In the genomic region with DNA sequence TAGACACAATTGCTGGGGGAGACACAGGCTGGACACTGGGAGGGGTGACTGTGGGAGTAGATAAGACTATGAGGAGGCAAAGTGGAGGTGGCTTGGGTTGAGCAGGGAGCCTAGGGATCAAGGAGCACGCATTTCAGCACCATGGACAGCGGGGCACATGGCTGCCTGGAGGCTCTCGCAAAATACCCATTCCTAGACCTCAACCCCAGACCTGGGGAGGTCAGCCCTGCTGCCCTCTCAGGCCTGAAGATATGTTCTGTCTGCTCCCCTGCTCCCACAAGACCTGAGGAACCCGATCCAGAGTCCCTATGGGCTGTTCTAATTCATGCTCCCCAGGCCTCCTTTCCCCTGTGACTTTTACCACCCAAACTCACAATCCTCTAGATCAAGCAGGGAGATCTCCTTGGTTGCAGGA, we compare ENCODE assay signal across 9 cellular contexts. TPM values are rescaled to one million over a fixed set of nuclear protein-coding genes. Genes with fewer than 3 reads are reported as not detected.
DNase-seq lines count a peak whose midpoint lies in the region; ATAC-seq and TF ChIP-seq lines count a peak whose summit lies in the region.
"Had no signal": no experiment of that assay in that cellular context is flagged by ENCODE, and none has a peak within 500 bp of the region (broad histone marks: within the 10 kb centered on the region; RNA-seq: fewer than 3 reads in every experiment).

No MANE protein-coding gene starts in this region.

- TF ChIP-seq CTCF in ovary (IDR thresholded peaks at IDR 0.05), result no peak

- no peak for TF ChIP-seq EP300 in ovary (IDR thresholded peaks at IDR 0.05)

- no peaks in the 10 kb centered on the region for H3K9me3 ChIP-seq in ovary

- no peak for ATAC-seq in activated CD4-positive, CD25-positive, alpha-beta regulatory T cell treated with anti-CD3 and anti-CD28 coated beads, Interleukin-2, amount 50 U/mL, for 24 hours
- no peak for ATAC-seq in HG02938 (IDR thresholded peaks at IDR 0.05; ENCODE audit: unreplicated experiment)

- no peaks in the 10 kb centered on the region for H3K4me1 ChIP-seq in ovary (ENCODE audit: insufficient read depth)

- H3K27ac ChIP-seq in ovary, result no peak overlapping the region

- TF ChIP-seq POLR2A in ovary (IDR thresholded peaks at IDR 0.05), result no peak

- intact Hi-C loops in ovary (cut with DNase I), result no loop called here

- H3K4me3 ChIP-seq in ovary, result no peak overlapping the region

- H3K27me3 ChIP-seq in ovary, result no peaks in the 10 kb centered on the region

- 3 to 9% (median 7%) methylated on average over 4 of the region's 4 CpGs for WGBS in ovary, 3 donors

- peak; percentile 34 for DNase-seq in activated CD4-positive, CD25-positive, alpha-beta regulatory T cell treated with anti-CD3 and anti-CD28 coated beads, Interleukin-2, amount 50 U/mL, for 72 hours
- DNase-seq in T follicular helper cell (ENCODE audit: low read depth), result peak; percentile 27
- DNase-seq in dermis microvascular lymphatic vessel endothelial cell (ENCODE audit: low read depth in 2 of 2), result peak; percentile 25 to 56
- peak; percentile 28 to 68 (median 55) for DNase-seq in ovary
- no peak for DNase-seq in NCI-H82 treated with DMSO at 0.1 percent for 48 hours (lab: John Stamatoyannopoulos, UW; ENCODE audit: unreplicated experiment)
- no peak for DNase-seq in DMS79 (lab: John Stamatoyannopoulos, UW)

- no peaks in the 10 kb centered on the region for H3K36me3 ChIP-seq in ovary

RNA-seq across cellular contexts. Expression of a gene that starts 16.0 kb away (rescaled TPM):
- total RNA-seq in dermis microvascular lymphatic vessel endothelial cell, result not detected in 2 replicates
- 10 to 100 TPM in 5 of 7 donors, 1 to 10 TPM in 2; 7.3 to 28.9 (median 11.5) TPM for total RNA-seq in ovary
- 1 to 10 TPM; 5.4 to 6.7 TPM for polyA plus RNA-seq in ovary
- total RNA-seq: T-helper 1 cell treated with Interleukin-12 subunit alpha and Interleukin-12 subunit beta and Interleukin-4 antibody, amounts not matched to agents 30 ng/mL and 1 ng/mL, for 36 hours had no signal

RNA-seq across cellular contexts. Expression of a gene that starts 46.5 kb away (rescaled TPM):
- not detected in 2 replicates for total RNA-seq in dermis microvascular lymphatic vessel endothelial cell
- 1 to 10 TPM in 6 of 7 donors, under 1 TPM in 1; 0.60 to 8.6 (median 2.2) TPM for total RNA-seq in ovary
- polyA plus RNA-seq in ovary, result 1 to 10 TPM in 1 of 2 donors, under 1 TPM in 1; 0.70 to 1.1 TPM
- total RNA-seq: T-helper 1 cell treated with Interleukin-12 subunit alpha and Interleukin-12 subunit beta and Interleukin-4 antibody, amounts not matched to agents 30 ng/mL and 1 ng/mL, for 36 hours had no signal

Comparison
In these comparisons a context has a peak if more than half of its experiments do, and no peak if none do; other contexts are left out.
1. DNase-seq: peak in activated CD4-positive, CD25-positive, alpha-beta regulatory T cell treated with anti-CD3 and anti-CD28 coated beads, Interleukin-2, amount 50 U/mL, for 72 hours (single experiment), T follicular helper cell (single experiment), dermis microvascular lymphatic vessel endothelial cell (2 of 2) and ovary (5 of 5); none in NCI-H82 treated with DMSO at 0.1 percent for 48 hours (single experiment) and DMS79 (single experiment).